In the genomic region with DNA sequence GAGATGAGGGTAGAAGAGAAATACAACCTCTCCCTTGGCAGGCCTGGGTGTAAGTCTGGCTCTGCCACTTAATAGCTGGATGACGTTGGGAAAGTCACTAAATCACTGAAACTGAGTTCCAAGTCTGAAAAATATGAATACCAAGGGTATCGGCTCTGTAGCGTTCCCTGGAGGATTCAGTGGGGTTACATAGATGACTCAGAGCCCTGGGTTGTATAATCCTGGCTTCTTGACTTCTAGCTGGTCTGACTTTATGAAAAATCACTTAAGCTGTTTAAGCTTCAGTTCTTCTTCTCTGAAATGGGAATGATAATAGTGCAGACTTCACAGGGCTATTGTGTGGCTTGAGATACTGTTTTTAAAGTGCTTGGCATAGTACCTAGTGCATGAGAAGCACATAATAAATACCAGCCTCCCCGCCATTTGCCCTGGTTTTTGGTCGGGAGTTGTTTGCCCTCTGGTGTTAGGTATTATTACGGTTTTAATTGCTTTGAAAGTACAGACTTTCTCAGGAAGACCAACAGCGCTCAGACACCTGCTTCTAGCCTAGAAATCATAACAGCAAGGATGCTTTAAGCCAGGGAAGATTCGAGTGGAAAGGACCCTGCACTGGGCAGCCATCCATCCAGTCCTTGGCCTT, we compare ENCODE assay signal across 9 cellular contexts.
DNase-seq lines count a peak whose midpoint lies in the region; ATAC-seq and TF ChIP-seq lines count a peak whose summit lies in the region.
"Had no signal": no experiment of that assay in that cellular context is flagged by ENCODE, and none has a peak within 500 bp of the region (broad histone marks: within the 10 kb centered on the region; RNA-seq: fewer than 3 reads in every experiment).

No MANE protein-coding gene starts in this region.

- no peaks in the 10 kb centered on the region for H3K36me3 ChIP-seq in brain microvascular endothelial cell (replicated peaks)

- TF ChIP-seq CTCF in brain microvascular endothelial cell (IDR thresholded peaks at IDR 0.05; ENCODE audit: low read depth, low read length, missing control alignments): peak; percentile 15

- DNase-seq in stimulated activated naive CD4-positive, alpha-beta T cell (lab: John Stamatoyannopoulos, UW): peak in 5 of 6 experiments; percentile 5 to 60 (median 28)
- no peak for DNase-seq in stimulated activated naive CD4-positive, alpha-beta T cell treated with Interleukin-2 at 50 U/mL for 16 hours (lab: John Stamatoyannopoulos, UW)
- DNase-seq in brain microvascular endothelial cell (peak; percentile 47), stromal cell of bone marrow (ENCODE audit: low read depth) (peak; percentile 74), SHP77 (lab: John Stamatoyannopoulos, UW) (no peak)

- H3K27ac ChIP-seq in brain microvascular endothelial cell: no peak overlapping the region
- H3K27ac ChIP-seq: VCaP had no signal

- in situ Hi-C loops in brain microvascular endothelial cell (cut with HindIII; ENCODE audit: low pct_ligation_motif_present, low sequenced_read_pairs): no loop called here

- ATAC-seq in HG03565 (IDR thresholded peaks at IDR 0.05; ENCODE audit: unreplicated experiment) (peak; percentile 38), HG03097 (IDR thresholded peaks at IDR 0.05; ENCODE audit: low FRiP score, unreplicated experiment) (no peak), HG02884 (IDR thresholded peaks at IDR 0.05; ENCODE audit: unreplicated experiment) (no peak)

- H3K4me3 ChIP-seq in brain microvascular endothelial cell (ENCODE audit: low read depth, low read length): no peak overlapping the region

- H3K27me3 ChIP-seq in brain microvascular endothelial cell (replicated peaks): no peaks in the 10 kb centered on the region

Comparison
In these comparisons a context has a peak if more than half of its experiments do, and no peak if none do; other contexts are left out.
1. DNase-seq: peak in stimulated activated naive CD4-positive, alpha-beta T cell (5 of 6), brain microvascular endothelial cell (single experiment) and stromal cell of bone marrow (single experiment); none in stimulated activated naive CD4-positive, alpha-beta T cell treated with Interleukin-2 at 50 U/mL for 16 hours (single experiment) and SHP77 (0 of 2).